ENCODE assay signal across 20 cellular contexts in the genomic region with DNA sequence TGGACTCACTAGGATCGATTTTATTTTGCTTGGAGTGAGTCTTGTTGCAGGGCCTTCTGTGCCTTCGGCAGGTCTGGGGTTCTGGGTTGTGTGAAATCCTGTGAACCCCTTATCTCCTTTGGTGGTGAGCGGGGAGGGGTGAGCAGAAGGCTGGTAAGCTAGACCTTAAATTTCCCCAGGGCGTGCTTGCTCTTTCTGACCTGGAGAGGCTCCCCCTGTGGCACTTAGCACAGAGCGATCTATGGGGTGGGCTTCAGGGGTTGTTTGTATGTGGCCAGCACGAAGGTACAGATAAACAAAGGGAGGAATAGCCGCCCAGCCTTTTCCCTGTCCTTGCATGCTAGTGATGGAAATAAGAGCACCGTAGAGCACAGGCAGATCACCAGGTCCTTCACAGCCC. TPM values are rescaled to one million over a fixed set of nuclear protein-coding genes. Genes with fewer than 3 reads are reported as not detected.
DNase-seq lines count a peak whose midpoint lies in the region; ATAC-seq and TF ChIP-seq lines count a peak whose summit lies in the region.
"Had no signal": no experiment of that assay in that cellular context is flagged by ENCODE, and none has a peak within 500 bp of the region (broad histone marks: within the 10 kb centered on the region; RNA-seq: fewer than 3 reads in every experiment).

No MANE protein-coding gene starts in this region.

- POLR2A ChIA-PET in WTC11 (lab: Charles Lee): interaction anchor here (1.0 kb wide), 1 partner anchor 10 kb away, joined by 3 read pairs; no protein-coding TSS in a partner anchor

- TF ChIP-seq CTCF in H9 (conservative IDR thresholded peaks at IDR 0.05) (no peak), WTC11 (IDR thresholded peaks at IDR 0.05) (no peak), osteocyte (IDR thresholded peaks at IDR 0.05) (no peak), glutamatergic neuron (IDR thresholded peaks at IDR 0.05; ENCODE audit: partially characterized antibody, unreplicated experiment) (no peak), type B pancreatic cell (conservative IDR thresholded peaks at IDR 0.05) (no peak)

- H3K9me3 ChIP-seq in H9 (ENCODE audit: control insufficient read depth, low read depth, low read length): no peaks in the 10 kb centered on the region
- H3K9me3 ChIP-seq: BE2C, BLaER1, Caco-2 had no signal

- H2BK12ac ChIP-seq in H9 (ENCODE audit: insufficient read length, low read depth, low read length): no peak overlapping the region

- no peaks in the 10 kb centered on the region for H3K36me3 Mint-ChIP-seq in H9 (ENCODE audit: insufficient read depth in 1 of 3, low read depth in 3 of 3)
- no peaks in the 10 kb centered on the region for H3K36me3 Mint-ChIP-seq in WTC11
- no peaks in the 10 kb centered on the region for H3K36me3 Mint-ChIP-seq in osteocyte (ENCODE audit: unreplicated experiment)
- H3K36me3 Mint-ChIP-seq in glutamatergic neuron (ENCODE audit: unreplicated experiment): no peaks in the 10 kb centered on the region
- no peaks in the 10 kb centered on the region for H3K36me3 Mint-ChIP-seq in type B pancreatic cell
- H3K36me3 Mint-ChIP-seq: CD8-positive, alpha-beta T cell had no signal

- H3K14ac ChIP-seq in H9 (ENCODE audit: insufficient read depth, low read length): no peak overlapping the region

- H3K9ac ChIP-seq in H9 (ENCODE audit: extremely low read depth, insufficient read length, low read length): no peak overlapping the region
- H3K9ac ChIP-seq: BLaER1 had no signal

- H2BK20ac ChIP-seq in H9 (ENCODE audit: low read depth, low read length, poor library complexity, severe bottlenecking): no peak overlapping the region

- H4K8ac ChIP-seq in H9 (replicated peaks; ENCODE audit: insufficient read length, low read depth, low read length): no peak overlapping the region

- no peak overlapping the region for H2AK5ac ChIP-seq in H9 (ENCODE audit: insufficient read length, low read length)

- H2BK5ac ChIP-seq in H9 (ENCODE audit: insufficient read length, low read length): no peak overlapping the region

- H3K27ac Mint-ChIP-seq in H9 (no peak overlapping the region), WTC11 (no peak overlapping the region), osteocyte (ENCODE audit: unreplicated experiment) (no peak overlapping the region), glutamatergic neuron (ENCODE audit: unreplicated experiment) (no peak overlapping the region), type B pancreatic cell (no peak overlapping the region)
- H3K27ac Mint-ChIP-seq: CD4-positive, alpha-beta T cell; CD8-positive, alpha-beta T cell had no signal

- no peak overlapping the region for H3K23ac ChIP-seq in H9 (ENCODE audit: insufficient read length, low read depth, low read length)

- H3K4me3 Mint-ChIP-seq in H9 (no peak overlapping the region; a peak in 1 of 5 replicates), WTC11 (no peak overlapping the region), osteocyte (ENCODE audit: unreplicated experiment) (no peak overlapping the region), glutamatergic neuron (ENCODE audit: unreplicated experiment) (no peak overlapping the region), type B pancreatic cell (no peak overlapping the region)
- H3K4me3 Mint-ChIP-seq: CD4-positive, alpha-beta T cell; CD8-positive, alpha-beta T cell had no signal

- H2AFZ ChIP-seq in H9 (ENCODE audit: low read length): no peak overlapping the region

- CTCF ChIA-PET in WTC11 (lab: Charles Lee): interaction anchor here (1.0 to 3.8 kb wide), 2 partner anchors 9 to 12 kb away, joined by 3 to 14 read pairs; no protein-coding TSS in a partner anchor

- no peak overlapping the region for H4K5ac ChIP-seq in H9 (ENCODE audit: insufficient read length, low read depth, low read length)

- no peaks in the 10 kb centered on the region for H3K79me1 ChIP-seq in H9 (ENCODE audit: insufficient read depth, low read depth, low read length, poor library complexity, severe bottlenecking)

- H3T11ph ChIP-seq in H9 (ENCODE audit: low read length): no peak overlapping the region

- peaks cover 35 to 40% of the 10 kb centered on the region in 2 experiments for H3K4me1 Mint-ChIP-seq in H9
- H3K4me1 Mint-ChIP-seq in WTC11: peaks cover 68% of the 10 kb centered on the region
- no peaks in the 10 kb centered on the region for H3K4me1 Mint-ChIP-seq in osteocyte (ENCODE audit: unreplicated experiment)
- peaks cover 31% of the 10 kb centered on the region for H3K4me1 Mint-ChIP-seq in glutamatergic neuron (ENCODE audit: low read depth, unreplicated experiment)
- H3K4me1 Mint-ChIP-seq in type B pancreatic cell (ENCODE audit: unreplicated experiment): no peaks in the 10 kb centered on the region

- H3K27me3 Mint-ChIP-seq in H9 (ENCODE audit: low read depth) (peaks cover 4% of the 10 kb centered on the region; the same call in 1 of the 2 replicates), WTC11 (ENCODE audit: low read depth) (no peaks in the 10 kb centered on the region; the same call in 1 of the 2 replicates), osteocyte (ENCODE audit: unreplicated experiment) (peaks cover 6% of the 10 kb centered on the region), glutamatergic neuron (ENCODE audit: unreplicated experiment) (no peaks in the 10 kb centered on the region), type B pancreatic cell (peaks cover 66% of the 10 kb centered on the region)

- no peaks in the 10 kb centered on the region for H3K23me2 ChIP-seq in H9 (ENCODE audit: insufficient read length, low read depth, low read length, poor library complexity, severe bottlenecking)

- no peak overlapping the region for H2BK15ac ChIP-seq in H9 (ENCODE audit: low read depth, low read length)

- no peaks in the 10 kb centered on the region for H4K20me1 ChIP-seq in H9 (ENCODE audit: control insufficient read depth, insufficient read depth, insufficient read length)
- H4K20me1 ChIP-seq: BLaER1 had no signal

- no peak overlapping the region for H3K4ac ChIP-seq in H9 (ENCODE audit: low read depth, low read length)

- DNase-seq in H9 (peak; percentile 27), WTC11 (ENCODE audit: low spot score) (no peak), epidermal melanocyte (ENCODE audit: insufficient read length, low spot score) (peak; percentile 8), osteocyte (ENCODE audit: extremely low spot score, unreplicated experiment) (peak; percentile 64), C1 segment of cervical spinal cord (lab: John Stamatoyannopoulos, UW) (no peak), glutamatergic neuron (no peak), type B pancreatic cell (ENCODE audit: extremely low spot score, unreplicated experiment) (no peak)
- DNase-seq: 8988T; ACHN; BE2C; Caco-2; Calu3; CD4-positive, alpha-beta T cell; CD8-positive, alpha-beta T cell; DMS79 treated with DMSO at 0.1 percent for 48 hours; GF-D8 had no signal

- H4K91ac ChIP-seq in H9 (ENCODE audit: insufficient read length, low read depth, low read length): no peak overlapping the region

- H3K18ac ChIP-seq in H9 (ENCODE audit: insufficient read length, low read depth, low read length): no peak overlapping the region

- H3K27ac ChIP-seq in H9 (ENCODE audit: insufficient read length, low read depth, low read length): no peak overlapping the region
- H3K27ac ChIP-seq: BLaER1, C4-2B had no signal

- no peak overlapping the region for H3K4me2 ChIP-seq in H9 (ENCODE audit: insufficient read depth, insufficient read length, low read length)
- H3K4me2 ChIP-seq: BLaER1 had no signal

- H2BK120ac ChIP-seq in H9 (ENCODE audit: low read depth, low read length, poor library complexity, severe bottlenecking): no peak overlapping the region

- no peaks in the 10 kb centered on the region for H3K79me2 ChIP-seq in H9 (ENCODE audit: insufficient read depth, low read length)

- H3K56ac ChIP-seq in H9 (ENCODE audit: insufficient read length, low read depth, low read length): no peak overlapping the region

- no peaks in the 10 kb centered on the region for H3K9me3 Mint-ChIP-seq in H9
- no peaks in the 10 kb centered on the region for H3K9me3 Mint-ChIP-seq in WTC11
- H3K9me3 Mint-ChIP-seq in osteocyte (ENCODE audit: unreplicated experiment): no peaks in the 10 kb centered on the region
- peaks cover 5% of the 10 kb centered on the region for H3K9me3 Mint-ChIP-seq in glutamatergic neuron (ENCODE audit: unreplicated experiment)
- no peaks in the 10 kb centered on the region for H3K9me3 Mint-ChIP-seq in type B pancreatic cell
- H3K9me3 Mint-ChIP-seq: CD4-positive, alpha-beta T cell; CD8-positive, alpha-beta T cell had no signal

- ATAC-seq in WTC11 (peak; percentile 5; the same call in 1 of the 2 replicates), HG02571 (IDR thresholded peaks at IDR 0.05; ENCODE audit: unreplicated experiment) (no peak)
- ATAC-seq: CD8-positive, alpha-beta T cell had no signal

- H3K27me3 ChIP-seq in H9 (ENCODE audit: insufficient read depth, low read length): no peaks in the 10 kb centered on the region
- H3K27me3 ChIP-seq: BE2C, BLaER1 had no signal

- WGBS in H9 (ENCODE audit: extremely low coverage, insufficient read length, low lambda C conversion rate): no CpG with 5 or more reads among the region's 8 CpGs

- H3K4me1 ChIP-seq in H9 (ENCODE audit: insufficient read depth, low read length): peaks cover 2% of the 10 kb centered on the region; the same call in 1 of the 2 replicates
- H3K4me1 ChIP-seq: BE2C, Caco-2 had no signal

TF ChIP-seq in WTC11, 78 proteins besides CTCF, POLR2A, EP300 and RAD21:
- TF ChIP-seq, protein P1, sequence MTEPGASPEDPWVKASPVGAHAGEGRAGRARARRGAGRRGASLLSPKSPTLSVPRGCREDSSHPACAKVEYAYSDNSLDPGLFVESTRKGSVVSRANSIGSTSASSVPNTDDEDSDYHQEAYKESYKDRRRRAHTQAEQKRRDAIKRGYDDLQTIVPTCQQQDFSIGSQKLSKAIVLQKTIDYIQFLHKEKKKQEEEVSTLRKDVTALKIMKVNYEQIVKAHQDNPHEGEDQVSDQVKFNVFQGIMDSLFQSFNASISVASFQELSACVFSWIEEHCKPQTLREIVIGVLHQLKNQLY (CRISPR knock-in tag; IDR thresholded peaks at IDR 0.05): no peak
- TF ChIP-seq PRRX2 (CRISPR knock-in tag; IDR thresholded peaks at IDR 0.05): no peak
- no peak for TF ChIP-seq GABPB1 (CRISPR knock-in tag; IDR thresholded peaks at IDR 0.05)
- TF ChIP-seq ZBTB21 (CRISPR knock-in tag; IDR thresholded peaks at IDR 0.05; ENCODE audit: borderline replicate concordance): no peak

RNA-seq across cellular contexts. Expression of a gene that starts 11.8 kb away (rescaled TPM):
- total RNA-seq in H9 (2021) (3.0 and 3.2 TPM in 2 replicates), WTC11 (2021) (4.0 to 5.0 TPM (median 4.9 TPM) in 3 replicates), osteocyte (0.18 and 0.46 TPM in 2 replicates), glutamatergic neuron (ENCODE audit: unreplicated experiment) (10.0 TPM), type B pancreatic cell (ENCODE audit: low replicate concordance) (1.8 and 2.5 TPM in 2 replicates)
- total RNA-seq: A673; Caco-2; Calu3; CD8-positive, alpha-beta T cell had no signal

Comparison
In these comparisons a context has a peak if more than half of its experiments do, and no peak if none do; other contexts are left out.
1. DNase-seq: peak in H9 (single experiment), epidermal melanocyte (single experiment) and osteocyte (single experiment); none in WTC11 (single experiment), C1 segment of cervical spinal cord (0 of 14), glutamatergic neuron (single experiment) and type B pancreatic cell (single experiment).